In genomic region chr9:41064125-41064795, GRCh38 we compare ENCODE assay signal across 8 cellular contexts.
A peak's percentile ranks its signal among the peaks of the same experiment; 100 is the strongest.
DNase-seq lines count a peak whose midpoint lies in the region; ATAC-seq and TF ChIP-seq lines count a peak whose summit lies in the region.
"Not testable (repeated sequence)": the region's sequence is repeated elsewhere in the genome, so short reads cannot be mapped to it uniquely, and the experiment has no call there.

No MANE protein-coding gene starts in this region.

- not testable (repeated sequence) for TF ChIP-seq POLR2A in right lobe of liver (IDR thresholded peaks at IDR 0.05)

- not testable (repeated sequence) for H3K4me3 ChIP-seq in MM.1S (ENCODE audit: low read length); right lobe of liver
- H3K4me3 ChIP-seq in choroid plexus epithelial cell (ENCODE audit: low read depth, low read length): peak overlapping the region; percentile 35

- H3K4me2 ChIP-seq in MM.1S (ENCODE audit: low read depth, low read length): peak overlapping the region; percentile 70; the same call in 1 of the 2 replicates

- H4K20me1 ChIP-seq in MM.1S (ENCODE audit: insufficient read depth, low read length): not testable (repeated sequence)

- WGBS in right lobe of liver (ENCODE audit: insufficient coverage, low coverage, low lambda C conversion rate, missing lambda C conversion rate): 19% methylated on average over 8 of the region's 8 CpGs

- H3K27me3 ChIP-seq in MM.1S (replicated peaks; ENCODE audit: insufficient read depth, low read length); right lobe of liver: not testable (repeated sequence)

- H3K9me3 ChIP-seq in MM.1S (replicated peaks; ENCODE audit: insufficient read depth, low read length); right lobe of liver: not testable (repeated sequence)

- TF ChIP-seq CTCF in MM.1S (IDR thresholded peaks at IDR 0.05; ENCODE audit: low read length); choroid plexus epithelial cell (conservative IDR thresholded peaks at IDR 0.05; ENCODE audit: low read depth, low read length); right lobe of liver (IDR thresholded peaks at IDR 0.05): not testable (repeated sequence)

- not testable (repeated sequence) for H3F3A ChIP-seq in MM.1S (ENCODE audit: insufficient read depth, low read length)

- intact Hi-C loops in right lobe of liver (cut with DNase I): not testable (repeated sequence)

- H3K4me1 ChIP-seq in MM.1S (ENCODE audit: low read length); right lobe of liver: not testable (repeated sequence)

- H3K27ac ChIP-seq in MM.1S (ENCODE audit: low read length): peak overlapping the region; percentile 47; the same call in 1 of the 2 replicates
- H3K27ac ChIP-seq in right lobe of liver: not testable (repeated sequence)

- not testable (repeated sequence) for H3K36me3 ChIP-seq in MM.1S (replicated peaks; ENCODE audit: insufficient read depth, low read length); right lobe of liver

- H3K9ac ChIP-seq in MM.1S (ENCODE audit: low read length): not testable (repeated sequence)

- H3K79me2 ChIP-seq in MM.1S (ENCODE audit: low read length): not testable (repeated sequence)

- not testable (repeated sequence) for H2AFZ ChIP-seq in MM.1S (ENCODE audit: low read length)

- H3K9me2 ChIP-seq in MM.1S (replicated peaks; ENCODE audit: insufficient read depth, low read length): not testable (repeated sequence)

- DNase-seq in ELR (ENCODE audit: low read depth): peak; percentile 56
- peak; percentile 68 for DNase-seq in MM.1S
- peak; percentile 30 for DNase-seq in activated CD8-positive, alpha-beta memory T cell treated with anti-CD3 and anti-CD28 coated beads, Interleukin-2, amount 50 U/mL, for 4 hours
- peak; percentile 48 for DNase-seq in choroid plexus epithelial cell (ENCODE audit: low read depth)
- not testable (repeated sequence) for DNase-seq in right lobe of liver
- DNase-seq in stimulated activated CD8-positive, alpha-beta memory T cell treated with anti-CD3 and anti-CD28 coated beads, Interleukin-12 subunit alpha, Interleukin-12 subunit beta, amount 100 ng/mL, for 4 hours (ENCODE audit: low read depth): peak; percentile 17

- ATAC-seq in GM21367 (IDR thresholded peaks at IDR 0.05; ENCODE audit: unreplicated experiment) (peak; percentile 60), HG03045 (IDR thresholded peaks at IDR 0.05; ENCODE audit: unreplicated experiment) (peak; percentile 48), right lobe of liver (peak; percentile 43 to 61 (median 50))
